Comparison of ENCODE assay signal across 9 cellular contexts in genomic region chr1:167630568-167631385, GRCh38. TPM values are rescaled to one million over a fixed set of nuclear protein-coding genes. Genes with fewer than 3 reads are reported as not detected.
DNase-seq lines count a peak whose midpoint lies in the region; ATAC-seq and TF ChIP-seq lines count a peak whose summit lies in the region.
"Had no signal": no experiment of that assay in that cellular context is flagged by ENCODE, and none has a peak within 500 bp of the region (broad histone marks: within the 10 kb centered on the region; RNA-seq: fewer than 3 reads in every experiment).

No MANE protein-coding gene starts in this region.

- H3K79me2 ChIP-seq in MM.1S (ENCODE audit: low read length) (peaks cover 60% of the 10 kb centered on the region), mammary epithelial cell (ENCODE audit: insufficient read depth, low read length) (no peaks in the 10 kb centered on the region)

- H3K9ac ChIP-seq in MM.1S (ENCODE audit: low read length) (peak overlapping the region; percentile 91), mammary epithelial cell (ENCODE audit: insufficient read depth, low read length) (peak overlapping the region; percentile 7)

- no TSS peak for BruUV-seq in mammary epithelial cell (replicated peaks; lab: Mats Ljungman, UMichigan)

- TF ChIP-seq POLR2A in thyroid gland (IDR thresholded peaks at IDR 0.05) (no peak), body of pancreas (IDR thresholded peaks at IDR 0.05) (no peak)

- peaks cover 26% of the 10 kb centered on the region for H3K36me3 Mint-ChIP-seq in memory B cell

- H3K9me3 Mint-ChIP-seq in memory B cell: peaks cover under 1% of the 10 kb centered on the region

- peaks cover 40% of the 10 kb centered on the region for H3F3A ChIP-seq in MM.1S (ENCODE audit: insufficient read depth, low read length)

- CTCF ChIA-PET in mammary epithelial cell (lab: Charles Lee; ENCODE audit: low non-redundant PET): no interaction called here

- H3K9me2 ChIP-seq in MM.1S (replicated peaks; ENCODE audit: insufficient read depth, low read length): no peaks in the 10 kb centered on the region

- H3K4me3 ChIP-seq in MM.1S (ENCODE audit: low read length): peak overlapping the region; percentile 83
- H3K4me3 ChIP-seq in mammary epithelial cell (replicated peaks in 1 of 3; ENCODE audit: insufficient read depth in 1 of 3, low read depth in 2 of 3, low read length in 3 of 3): peak overlapping the region; percentile 25 to 63 (median 55)
- peak overlapping the region in 2 of 3 donors; percentile 41 to 55 for H3K4me3 ChIP-seq in thyroid gland (replicated peaks in 1 of 3)
- H3K4me3 ChIP-seq in body of pancreas: no peak overlapping the region

- DNase-seq in GM13977 (ENCODE audit: low spot score) (peak; percentile 53), MM.1S (peak; percentile 90), mammary epithelial cell (no peak), memory B cell (ENCODE audit: low spot score in 2 of 2) (peak; percentile 31 to 45), thyroid gland (no peak), body of pancreas (no peak), NCI-H1105 (lab: John Stamatoyannopoulos, UW) (no peak)
- no peak for DNase-seq in effector CD4-positive, alpha-beta T cell

- peaks cover 55% of the 10 kb centered on the region for H3K4me1 ChIP-seq in MM.1S (ENCODE audit: low read length)
- peaks cover 15% of the 10 kb centered on the region for H3K4me1 ChIP-seq in mammary epithelial cell (ENCODE audit: insufficient read depth, low read length)
- H3K4me1 ChIP-seq in thyroid gland: peaks cover 0 to 4% of the 10 kb centered on the region in 2 donors
- peaks cover 6% of the 10 kb centered on the region for H3K4me1 ChIP-seq in body of pancreas

- intact Hi-C loops in mammary epithelial cell (cut with micrococcal nuclease) (no loop called here), thyroid gland (cut with DNase I) (no loop called here), body of pancreas (cut with DNase I) (no loop called here)

- H2AFZ ChIP-seq in MM.1S (ENCODE audit: low read length): peak overlapping the region; percentile 70
- peak overlapping the region; percentile 97 for H2AFZ ChIP-seq in mammary epithelial cell (ENCODE audit: low read depth, low read length)

- dilution Hi-C loops in mammary epithelial cell (cut with HindIII; ENCODE audit: low sequenced_read_pairs): loop anchor here (10.0 kb wide), 1 partner anchor 366 kb away; no protein-coding TSS in a partner anchor

- H3K4me2 ChIP-seq in MM.1S (ENCODE audit: low read depth, low read length) (peak overlapping the region; percentile 90), mammary epithelial cell (ENCODE audit: insufficient read depth, low read depth, low read length) (peak overlapping the region; percentile 98)

- ATAC-seq in memory B cell (ENCODE audit: low read depth) (peak; percentile 63), body of pancreas (no peak)

- 35% methylated on average over 13 of the region's 16 CpGs for WGBS in mammary epithelial cell (ENCODE audit: low coverage, missing lambda C conversion rate)
- 38 to 49% methylated on average over 11 to 16 of the region's 16 CpGs for WGBS in thyroid gland, 2 donors
- 34 to 56% methylated on average over 12 to 16 of the region's 16 CpGs for WGBS in body of pancreas, 2 donors

- in situ Hi-C loops in GM13977 (cut with MboI; ENCODE audit: low pct_unique_long_range_greater_than_20kb, low sequenced_read_pairs, unreplicated experiment): no loop called here
- in situ Hi-C loops in mammary epithelial cell (cut with MboI; ENCODE audit: low sequenced_read_pairs in 2 of 2): no loop called here

- peak overlapping the region; percentile 92 for H3K27ac Mint-ChIP-seq in memory B cell

- H3K27me3 ChIP-seq in MM.1S (replicated peaks; ENCODE audit: insufficient read depth, low read length) (no peaks in the 10 kb centered on the region), mammary epithelial cell (ENCODE audit: insufficient read depth, low read length) (no peaks in the 10 kb centered on the region), thyroid gland (no peaks in the 10 kb centered on the region), body of pancreas (no peaks in the 10 kb centered on the region)

- H3K4me3 Mint-ChIP-seq in memory B cell: peak overlapping the region; percentile 93

- no peak for TF ChIP-seq CTCF in GM13977 (IDR thresholded peaks at IDR 0.05; ENCODE audit: extremely low read depth, insufficient read depth, missing control alignments)
- TF ChIP-seq CTCF in MM.1S (IDR thresholded peaks at IDR 0.05; ENCODE audit: low read length): no peak
- TF ChIP-seq CTCF in mammary epithelial cell (conservative IDR thresholded peaks at IDR 0.05 in 1 of 2, IDR thresholded peaks at IDR 0.05 in 1 of 2; ENCODE audit: extremely low read depth in 1 of 2, insufficient read depth in 1 of 2, low read depth in 1 of 2, low read length in 2 of 2): no peak
- TF ChIP-seq CTCF in thyroid gland (IDR thresholded peaks at IDR 0.05): no peak
- TF ChIP-seq CTCF in body of pancreas (IDR thresholded peaks at IDR 0.05): no peak

- peaks cover 51% of the 10 kb centered on the region for H3K4me1 Mint-ChIP-seq in memory B cell

- H3K9me3 ChIP-seq in MM.1S (replicated peaks; ENCODE audit: insufficient read depth, low read length) (no peaks in the 10 kb centered on the region), mammary epithelial cell (replicated peaks; ENCODE audit: insufficient read depth, low read length) (no peaks in the 10 kb centered on the region), thyroid gland (no peaks in the 10 kb centered on the region), body of pancreas (no peaks in the 10 kb centered on the region)

- H3K27ac ChIP-seq in MM.1S (ENCODE audit: low read length) (peak overlapping the region; percentile 89), mammary epithelial cell (ENCODE audit: insufficient read depth, low read depth, low read length) (no peak overlapping the region), thyroid gland (peak overlapping the region; percentile 69 to 82 (median 72)), body of pancreas (peak overlapping the region in 2 of 4 donors; percentile 38 to 63)

- H4K20me1 ChIP-seq in MM.1S (ENCODE audit: insufficient read depth, low read length) (no peaks in the 10 kb centered on the region), mammary epithelial cell (ENCODE audit: insufficient read depth, low read length) (no peaks in the 10 kb centered on the region)

- 0 out of 2 replicates have a peak, but pooled peaks cover 4% of the 10 kb centered on the region for H3K36me3 ChIP-seq in MM.1S (replicated peaks; ENCODE audit: insufficient read depth, low read length)
- H3K36me3 ChIP-seq in mammary epithelial cell (ENCODE audit: insufficient read depth, low read length): no peaks in the 10 kb centered on the region
- no peaks in the 10 kb centered on the region for H3K36me3 ChIP-seq in thyroid gland
- no peaks in the 10 kb centered on the region for H3K36me3 ChIP-seq in body of pancreas (replicated peaks in 1 of 2; ENCODE audit: insufficient read depth in 1 of 2, low read depth in 2 of 2)

- no peaks in the 10 kb centered on the region for H3K27me3 Mint-ChIP-seq in memory B cell

RNA-seq across cellular contexts. Expression of gene RCSD1, which starts 0.7 kb away (rescaled TPM):
- total RNA-seq in mammary epithelial cell: 1 to 10 TPM in 1 of 2 donors, under 1 TPM in 1; 0.82 to 4.0 TPM
- polyA plus RNA-seq in mammary epithelial cell: 3.1 TPM
- polyA minus RNA-seq in mammary epithelial cell: not detected
- total RNA-seq in thyroid gland: 10 to 100 TPM in 2 of 4 donors, 1 to 10 TPM in 2; 7.1 to 14.2 (median 10.8) TPM
- 1 to 10 TPM; 4.7 to 5.6 TPM for total RNA-seq in body of pancreas
- total RNA-seq: SK-MEL-5 had no signal

Comparison
In these comparisons a context has a peak if more than half of its experiments do, and no peak if none do; other contexts are left out.
1. DNase-seq: peak in GM13977 (single experiment), MM.1S (single experiment) and memory B cell (2 of 2); none in mammary epithelial cell (single experiment), thyroid gland (0 of 2), effector CD4-positive, alpha-beta T cell (single experiment), body of pancreas (0 of 4) and NCI-H1105 (single experiment).
2. H3K4me3 ChIP-seq: peak in MM.1S (single experiment), mammary epithelial cell (3 of 3) and thyroid gland (2 of 3); none in body of pancreas (0 of 2).